In the genomic region with DNA sequence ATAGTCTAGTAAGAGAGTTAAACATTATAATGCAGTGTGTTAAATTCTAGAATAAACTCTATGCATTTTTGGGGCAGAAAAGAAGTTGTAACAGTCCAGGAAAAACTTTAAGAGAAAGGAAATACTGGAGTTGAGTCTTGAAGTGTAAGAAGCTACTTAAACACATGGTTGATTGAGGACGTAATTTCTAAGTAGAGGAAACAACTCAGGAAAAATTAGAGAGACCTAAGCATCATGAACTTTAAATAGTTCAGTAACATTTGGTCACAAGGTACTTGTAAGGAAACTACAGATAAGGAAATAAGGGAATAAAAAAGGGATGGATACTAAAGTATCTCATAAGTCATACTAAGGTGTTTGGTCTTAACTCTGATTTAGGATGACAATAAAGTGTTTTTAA, we compare ENCODE assay signal across 10 cellular contexts. TPM values are rescaled to one million over a fixed set of nuclear protein-coding genes. Genes with fewer than 3 reads are reported as not detected.
"Had no signal": no experiment of that assay in that cellular context is flagged by ENCODE, and none has a peak within 500 bp of the region (broad histone marks: within the 10 kb centered on the region; RNA-seq: fewer than 3 reads in every experiment).

No MANE protein-coding gene starts in this region.

- ATAC-seq: GM23338, HepG2 had no signal

- DNase-seq: H9, HCEC 1CT, KBM-7 had no signal

- H3K27ac ChIP-seq: HL-60 had no signal

- H3K4me3 ChIP-seq: GM23338 had no signal

- FAIRE-seq: H1, H54, HepG2 had no signal

RNA-seq across cellular contexts. Expression of gene TRDN, which starts 4.7 kb away (rescaled TPM):
- total RNA-seq: HepG2, HT1080 had no signal
- polyA plus RNA-seq: HepG2, IgD-negative memory B cell had no signal
